Comparison of ENCODE assay signal across 21 cellular contexts in genomic region chr5:23343121-23343520, GRCh38.
DNase-seq lines count a peak whose midpoint lies in the region; ATAC-seq, FAIRE-seq and TF ChIP-seq lines count a peak whose summit lies in the region.
"Had no signal": no experiment of that assay in that cellular context is flagged by ENCODE, and none has a peak within 500 bp of the region (broad histone marks: within the 10 kb centered on the region; RNA-seq: fewer than 3 reads in every experiment).

No MANE protein-coding gene starts in this region.

- H4K91ac ChIP-seq in IMR-90 (ENCODE audit: insufficient read depth, low read depth, low read length), result no peak overlapping the region

- no peak for TF ChIP-seq EP300 in A549 (IDR thresholded peaks at IDR 0.05)
- no peak for TF ChIP-seq EP300 in K562 (IDR thresholded peaks at IDR 0.05; ENCODE audit: low read length)

- intact Hi-C loops in IMR-90 (cut with micrococcal nuclease), result no loop called here
- intact Hi-C loops in K562 (cut with micrococcal nuclease), result no loop called here

- H3K79me2 ChIP-seq in K562 (ENCODE audit: control insufficient read depth, insufficient read depth, low read length), result no peaks in the 10 kb centered on the region
- no peaks in the 10 kb centered on the region for H3K79me2 ChIP-seq in mesendoderm (ENCODE audit: control insufficient read depth, insufficient read depth, low read length)

- H4K8ac ChIP-seq in IMR-90 (ENCODE audit: low read depth in 2 of 2, low read length in 2 of 2), result no peak overlapping the region
- no peak overlapping the region for H4K8ac ChIP-seq in mesendoderm (ENCODE audit: low read depth, low read length)

- POLR2A ChIA-PET in A549 (lab: Yijun Ruan, JAX), result no interaction called here
- POLR2A ChIA-PET in IMR-90 (lab: Charles Lee; ENCODE audit: unreplicated experiment), result no interaction called here
- POLR2A ChIA-PET in K562 (lab: Yijun Ruan, JAX), result no interaction called here
- POLR2A ChIA-PET in naive thymus-derived CD8-positive, alpha-beta T cell (lab: Charles Lee), result no interaction called here

- H3K14ac ChIP-seq in IMR-90 (replicated peaks; ENCODE audit: low read depth, low read length), result no peak overlapping the region

- TF ChIP-seq CTCF in A549 (IDR thresholded peaks at IDR 0.05) (no peak), IMR-90 (conservative IDR thresholded peaks at IDR 0.05; ENCODE audit: low read depth, low read length) (no peak), K562 (IDR thresholded peaks at IDR 0.05 in 2 of 3, conservative IDR thresholded peaks at IDR 0.05 in 1 of 3; ENCODE audit: insufficient read depth in 2 of 3, low read depth in 1 of 3, low read length in 3 of 3) (no peak)

- CTCF ChIA-PET in A549 (lab: Yijun Ruan, JAX), result no interaction called here
- CTCF ChIA-PET in IMR-90 (lab: Yijun Ruan, JAX), result no interaction called here
- CTCF ChIA-PET in K562 (lab: Yijun Ruan, JAX; ENCODE audit: low intra/inter-chr PET ratio), result no interaction called here

- no peak overlapping the region for H2AK9ac ChIP-seq in IMR-90 (replicated peaks; ENCODE audit: low read depth, low read length, poor library complexity)

- H3K18ac ChIP-seq in IMR-90 (ENCODE audit: low read depth, low read length) (no peak overlapping the region), mesendoderm (ENCODE audit: low read length) (no peak overlapping the region)

- H3K27ac ChIP-seq in A549 (no peak overlapping the region), IMR-90 (ENCODE audit: insufficient read depth, low read length) (no peak overlapping the region), K562 (ENCODE audit: extremely low read depth, low read depth, low read length) (no peak overlapping the region), mesendoderm (ENCODE audit: low read depth, low read length) (no peak overlapping the region)
- H3K27ac ChIP-seq: BLaER1 treated with 17β-estradiol and CSF1 and Interleukin-3, amounts not matched to agents 10 nM and 100 nM had no signal

- H3K9ac ChIP-seq in IMR-90 (ENCODE audit: low read depth, low read length), result no peak overlapping the region
- H3K9ac ChIP-seq in K562 (ENCODE audit: insufficient read depth in 1 of 2, low read depth in 2 of 2, low read length in 2 of 2), result no peak overlapping the region
- H3K9ac ChIP-seq in mesendoderm (ENCODE audit: low read length), result no peak overlapping the region
- H3K9ac ChIP-seq: BLaER1 treated with 17β-estradiol and CSF1 and Interleukin-3, amounts not matched to agents 10 nM and 100 nM had no signal

- TF ChIP-seq RAD21 in A549 (conservative IDR thresholded peaks at IDR 0.05 in 1 of 2, IDR thresholded peaks at IDR 0.05 in 1 of 2) (no peak), IMR-90 (IDR thresholded peaks at IDR 0.05; ENCODE audit: low read length) (no peak), K562 (CRISPR knock-in tag; conservative IDR thresholded peaks at IDR 0.05 in 1 of 2, IDR thresholded peaks at IDR 0.05 in 1 of 2) (no peak)

- H4K5ac ChIP-seq in IMR-90 (ENCODE audit: low read depth, low read length) (no peak overlapping the region), mesendoderm (ENCODE audit: low read length) (no peak overlapping the region)

- H3K4me1 Mint-ChIP-seq in naive thymus-derived CD8-positive, alpha-beta T cell, result no peaks in the 10 kb centered on the region
- H3K4me1 Mint-ChIP-seq: CD4-positive, alpha-beta memory T cell had no signal

- FAIRE-seq in A549 (lab: Jason Lieb, UNC), result no peak
- FAIRE-seq in K562 (lab: Jason Lieb, UNC), result no peak
- FAIRE-seq in frontal cortex (lab: Jason Lieb, UNC), result peak; percentile 77
- FAIRE-seq: GM12892 had no signal

- H2BK5ac ChIP-seq in IMR-90 (ENCODE audit: low read depth, low read length, poor library complexity, severe bottlenecking), result no peak overlapping the region
- H2BK5ac ChIP-seq in mesendoderm (ENCODE audit: low read length), result no peak overlapping the region

- H3K36me3 Mint-ChIP-seq in naive thymus-derived CD8-positive, alpha-beta T cell, result no peaks in the 10 kb centered on the region
- H3K36me3 Mint-ChIP-seq: CD4-positive, alpha-beta memory T cell had no signal

- WGBS in A549 (ENCODE audit: missing lambda C conversion rate), result 7% methylated on average over 2 of the region's 2 CpGs
- no CpG with 5 or more reads among the region's 2 CpGs for WGBS in IMR-90 (ENCODE audit: extremely low coverage in 2 of 2, insufficient read length in 1 of 2), 2 experiments
- WGBS in K562 (ENCODE audit: insufficient coverage, low coverage, missing lambda C conversion rate), result 2% methylated on average over 2 of the region's 2 CpGs
- 100% methylated on average over 2 of the region's 2 CpGs for WGBS in mesendoderm (ENCODE audit: extremely low coverage, insufficient coverage, low lambda C conversion rate)

- TF ChIP-seq POLR2A in A549 (IDR thresholded peaks at IDR 0.05; ENCODE audit: low read length) (no peak), IMR-90 (IDR thresholded peaks at IDR 0.05; ENCODE audit: low read depth, low read length) (no peak), K562 (conservative IDR thresholded peaks at IDR 0.05) (no peak)

- H3K79me1 ChIP-seq in IMR-90 (ENCODE audit: low read depth in 1 of 2, low read length in 2 of 2) (no peaks in the 10 kb centered on the region), mesendoderm (ENCODE audit: low read length) (no peaks in the 10 kb centered on the region)

- H3K4me3 ChIP-seq in A549 (no peak overlapping the region), IMR-90 (ENCODE audit: insufficient read depth, low read depth, low read length) (no peak overlapping the region), K562 (no peak overlapping the region), mesendoderm (ENCODE audit: low read length) (no peak overlapping the region)
- H3K4me3 ChIP-seq: BLaER1 treated with 17β-estradiol and CSF1 and Interleukin-3, amounts not matched to agents 10 nM and 100 nM had no signal

- H2BK120ac ChIP-seq in IMR-90 (ENCODE audit: low read depth, low read length) (no peak overlapping the region), mesendoderm (ENCODE audit: low read depth, low read length) (no peak overlapping the region)

- in situ Hi-C loops in IMR-90 (cut with MboI; ENCODE audit: low sequenced_read_pairs), result no loop called here
- in situ Hi-C loops in K562 (cut with MboI), result no loop called here

- dilution Hi-C loops in IMR-90 (cut with HindIII; ENCODE audit: low sequenced_read_pairs, unreplicated experiment), result no loop called here

- H3K4ac ChIP-seq in IMR-90 (ENCODE audit: low read depth, low read length), result no peak overlapping the region
- no peak overlapping the region for H3K4ac ChIP-seq in mesendoderm (ENCODE audit: low read depth, low read length)

- H3K23ac ChIP-seq in IMR-90 (ENCODE audit: low read depth, low read length), result no peak overlapping the region
- no peak overlapping the region for H3K23ac ChIP-seq in mesendoderm (ENCODE audit: low read length)

- BruUV-seq in IMR-90 (replicated peaks; lab: Mats Ljungman, UMichigan) (no TSS peak), K562 (replicated peaks; lab: Mats Ljungman, UMichigan) (no TSS peak)

- H3K27ac Mint-ChIP-seq in naive thymus-derived CD8-positive, alpha-beta T cell, result no peak overlapping the region
- H3K27ac Mint-ChIP-seq: CD4-positive, alpha-beta memory T cell had no signal

- H2AFZ ChIP-seq in IMR-90 (replicated peaks; ENCODE audit: low read length, poor library complexity), result no peak overlapping the region
- no peak overlapping the region for H2AFZ ChIP-seq in K562 (ENCODE audit: low read depth, low read length)

- peaks cover 0 to 22% (median 6%) of the 10 kb centered on the region in 9 donors for H3K9me3 Mint-ChIP-seq in naive thymus-derived CD8-positive, alpha-beta T cell

- no peaks in the 10 kb centered on the region for H4K20me1 ChIP-seq in IMR-90 (ENCODE audit: insufficient read depth, low read length)
- H4K20me1 ChIP-seq in K562 (replicated peaks; ENCODE audit: control insufficient read depth, insufficient read depth, low read length), result no peaks in the 10 kb centered on the region
- H4K20me1 ChIP-seq: BLaER1 treated with 17β-estradiol and CSF1 and Interleukin-3, amounts not matched to agents 10 nM and 100 nM had no signal

- DNase-seq in A549 (ENCODE audit: low read depth in 1 of 2, low spot score in 1 of 2), result no peak
- no peak for DNase-seq in IMR-90
- DNase-seq in K562 (ENCODE audit: extremely low read depth in 1 of 4, low spot score in 3 of 4), result no peak
- no peak for DNase-seq in frontal cortex (ENCODE audit: low spot score in 2 of 2)
- DNase-seq in naive thymus-derived CD8-positive, alpha-beta T cell, result no peak
- no peak for DNase-seq in mesendoderm
- no peak for DNase-seq in stimulated activated CD4-positive, alpha-beta T cell treated with anti-CD3 and anti-CD28 coated beads, Interleukin-15, amount 100 ng/mL, for 24 hours
- DNase-seq in C1 segment of cervical spinal cord (lab: John Stamatoyannopoulos, UW), result no peak
- DNase-seq: ACHN; AML-193; BE2C; Calu3; CD4-positive, alpha-beta memory T cell; COR-L47; DMS53; DMS79 treated with DMSO at 0.1 percent for 48 hours; GOT3; H7; HCEC 1CT had no signal

- 0 out of 3 replicates have a peak, but pooled peaks cover 9% of the 10 kb centered on the region for H3K9me3 ChIP-seq in A549
- H3K9me3 ChIP-seq in IMR-90 (ENCODE audit: control insufficient read depth, insufficient read depth, low read length), result 0 out of 2 replicates have a peak, but pooled peaks cover 2% of the 10 kb centered on the region
- H3K9me3 ChIP-seq in K562 (replicated peaks; ENCODE audit: control insufficient read depth, insufficient read depth, low read depth, low read length), result no peaks in the 10 kb centered on the region; the same call in 1 of the 2 replicates
- H3K9me3 ChIP-seq: BE2C had no signal

- H2BK20ac ChIP-seq in IMR-90 (ENCODE audit: low read depth, low read length), result no peak overlapping the region

- no peaks in the 10 kb centered on the region for H3K27me3 ChIP-seq in IMR-90 (ENCODE audit: control insufficient read depth, insufficient read depth, low read length)
- H3K27me3 ChIP-seq in K562 (ENCODE audit: control insufficient read depth in 2 of 2, insufficient read depth in 2 of 2, low read length in 2 of 2), result no peaks in the 10 kb centered on the region
- H3K27me3 ChIP-seq in mesendoderm (ENCODE audit: insufficient read depth, low read length, poor library complexity), result no peaks in the 10 kb centered on the region
- H3K27me3 ChIP-seq: BE2C; BLaER1 treated with 17β-estradiol and CSF1 and Interleukin-3, amounts not matched to agents 10 nM and 100 nM had no signal

- H3K9me1 ChIP-seq in IMR-90 (ENCODE audit: insufficient read depth, low read length), result no peaks in the 10 kb centered on the region
- H3K9me1 ChIP-seq in K562 (ENCODE audit: control insufficient read depth, insufficient read depth, low read length), result no peaks in the 10 kb centered on the region

- H3K27me3 Mint-ChIP-seq in naive thymus-derived CD8-positive, alpha-beta T cell, result no peaks in the 10 kb centered on the region
- H3K27me3 Mint-ChIP-seq: CD4-positive, alpha-beta memory T cell had no signal

- no peak for ATAC-seq in A549
- no peak for ATAC-seq in IMR-90 (ENCODE audit: low read depth)
- ATAC-seq in K562, result no peak
- no peak for ATAC-seq in naive thymus-derived CD8-positive, alpha-beta T cell

- no peak overlapping the region for H3K4me2 ChIP-seq in A549
- no peak overlapping the region for H3K4me2 ChIP-seq in IMR-90 (ENCODE audit: low read depth, low read length)
- no peak overlapping the region for H3K4me2 ChIP-seq in K562 (ENCODE audit: insufficient read depth, low read length)
- no peak overlapping the region for H3K4me2 ChIP-seq in mesendoderm (ENCODE audit: low read length)
- H3K4me2 ChIP-seq: BLaER1 treated with 17β-estradiol and CSF1 and Interleukin-3, amounts not matched to agents 10 nM and 100 nM had no signal

- H3K4me1 ChIP-seq in A549 (no peaks in the 10 kb centered on the region), IMR-90 (ENCODE audit: control insufficient read depth, insufficient read depth, low read length) (no peaks in the 10 kb centered on the region), K562 (replicated peaks in 1 of 2; ENCODE audit: control insufficient read depth in 2 of 2, insufficient read depth in 2 of 2, low read length in 2 of 2) (no peaks in the 10 kb centered on the region), mesendoderm (ENCODE audit: control insufficient read depth, low read depth, low read length) (no peaks in the 10 kb centered on the region)
- H3K4me1 ChIP-seq: BE2C; BLaER1 treated with 17β-estradiol and CSF1 and Interleukin-3, amounts not matched to agents 10 nM and 100 nM had no signal

- no peaks in the 10 kb centered on the region for H3K36me3 ChIP-seq in IMR-90 (ENCODE audit: control insufficient read depth, insufficient read depth, low read length)
- no peaks in the 10 kb centered on the region for H3K36me3 ChIP-seq in K562 (ENCODE audit: control insufficient read depth, insufficient read depth, low read length)
- H3K36me3 ChIP-seq in mesendoderm (ENCODE audit: control insufficient read depth, insufficient read depth, low read length), result no peaks in the 10 kb centered on the region
- H3K36me3 ChIP-seq: BE2C; BLaER1 treated with 17β-estradiol and CSF1 and Interleukin-3, amounts not matched to agents 10 nM and 100 nM had no signal

- H2AK5ac ChIP-seq in IMR-90 (ENCODE audit: low read depth, low read length) (no peak overlapping the region), mesendoderm (ENCODE audit: low read length) (no peak overlapping the region)

- H3K4me3 Mint-ChIP-seq in naive thymus-derived CD8-positive, alpha-beta T cell, result no peak overlapping the region
- H3K4me3 Mint-ChIP-seq: CD4-positive, alpha-beta memory T cell had no signal

- H3K56ac ChIP-seq in IMR-90 (ENCODE audit: extremely low read depth, insufficient read depth, low read length) (no peak overlapping the region), mesendoderm (ENCODE audit: low read length) (no peak overlapping the region)

- H2BK15ac ChIP-seq in IMR-90 (ENCODE audit: low read depth, low read length) (no peak overlapping the region), mesendoderm (replicated peaks; ENCODE audit: low read depth) (no peak overlapping the region)

Comparison
In these comparisons a context has a peak if more than half of its experiments do, and no peak if none do; other contexts are left out.
1. Of the 35 proteins assayed by ChIP-seq in both K562 and A549: peak only in K562: none; only in A549: none; in both: MAFK; in neither: 34.